Comparison of ENCODE assay signal across 8 cellular contexts in genomic region chr3:61371123-61371522, GRCh38.
DNase-seq lines count a peak whose midpoint lies in the region; ATAC-seq lines count a peak whose summit lies in the region.

No MANE protein-coding gene starts in this region.

- no peak for ATAC-seq in activated naive CD4-positive, alpha-beta T cell treated with anti-CD3 and anti-CD28 coated beads, Interleukin-2, amount 50 U/mL, for 72 hours
- ATAC-seq in HG03520 (IDR thresholded peaks at IDR 0.05; ENCODE audit: unreplicated experiment) = peak; percentile 48
- no peak for ATAC-seq in naive thymus-derived CD4-positive, alpha-beta T cell

- no peak overlapping the region for H3K27ac Mint-ChIP-seq in activated naive CD4-positive, alpha-beta T cell treated with anti-CD3 and anti-CD28 coated beads, Interleukin-2, amount 10 ng/mL, durations not matched to agents 7 days and 5 days
- no peak overlapping the region for H3K27ac Mint-ChIP-seq in activated naive CD4-positive, alpha-beta T cell treated with anti-CD3 and anti-CD28 coated beads, Interleukin-2, amount 50 U/mL, for 72 hours
- H3K27ac Mint-ChIP-seq in naive thymus-derived CD4-positive, alpha-beta T cell = no peak overlapping the region
- no peak overlapping the region for H3K27ac Mint-ChIP-seq in activated T-helper 1 cell treated with anti-CD3 and anti-CD28 coated beads, Interleukin-12 subunit alpha, Interleukin-12 subunit beta, Interleukin-2, Interleukin-4 antibody, amounts not matched to agents 30 ng/mL and 10 ng/mL and 1 ng/mL, durations not matched to agents 14 hours and 24 hours and 36 hours

- no peaks in the 10 kb centered on the region for H3K4me1 ChIP-seq in naive thymus-derived CD4-positive, alpha-beta T cell (ENCODE audit: control insufficient read depth in 2 of 2, insufficient read depth in 2 of 2, low read length in 2 of 2)

- no peak overlapping the region for H3K4me3 Mint-ChIP-seq in activated naive CD4-positive, alpha-beta T cell treated with anti-CD3 and anti-CD28 coated beads, Interleukin-2, amount 10 ng/mL, durations not matched to agents 7 days and 5 days
- H3K4me3 Mint-ChIP-seq in naive thymus-derived CD4-positive, alpha-beta T cell = no peak overlapping the region
- H3K4me3 Mint-ChIP-seq in activated T-helper 1 cell treated with anti-CD3 and anti-CD28 coated beads, Interleukin-12 subunit alpha, Interleukin-12 subunit beta, Interleukin-2, Interleukin-4 antibody, amounts not matched to agents 30 ng/mL and 10 ng/mL and 1 ng/mL, durations not matched to agents 14 hours and 24 hours and 36 hours = no peak overlapping the region

- H3K4me1 Mint-ChIP-seq in activated naive CD4-positive, alpha-beta T cell treated with anti-CD3 and anti-CD28 coated beads, Interleukin-2, amount 10 ng/mL, durations not matched to agents 7 days and 5 days = no peaks in the 10 kb centered on the region
- H3K4me1 Mint-ChIP-seq in naive thymus-derived CD4-positive, alpha-beta T cell = no peaks in the 10 kb centered on the region
- H3K4me1 Mint-ChIP-seq in activated T-helper 1 cell treated with anti-CD3 and anti-CD28 coated beads, Interleukin-12 subunit alpha, Interleukin-12 subunit beta, Interleukin-2, Interleukin-4 antibody, amounts not matched to agents 30 ng/mL and 10 ng/mL and 1 ng/mL, durations not matched to agents 14 hours and 24 hours and 36 hours (ENCODE audit: low read depth) = no peaks in the 10 kb centered on the region

- H3K27me3 ChIP-seq in naive thymus-derived CD4-positive, alpha-beta T cell (ENCODE audit: control insufficient read depth in 2 of 2, insufficient read depth in 2 of 2, low read length in 2 of 2) = no peaks in the 10 kb centered on the region

- H3K27ac ChIP-seq in naive thymus-derived CD4-positive, alpha-beta T cell (ENCODE audit: low read depth, low read length) = no peak overlapping the region

- no peaks in the 10 kb centered on the region for H3K9me3 Mint-ChIP-seq in activated naive CD4-positive, alpha-beta T cell treated with anti-CD3 and anti-CD28 coated beads, Interleukin-2, amount 10 ng/mL, durations not matched to agents 7 days and 5 days
- H3K9me3 Mint-ChIP-seq in activated naive CD4-positive, alpha-beta T cell treated with anti-CD3 and anti-CD28 coated beads, Interleukin-2, amount 50 U/mL, for 72 hours = no peaks in the 10 kb centered on the region
- no peaks in the 10 kb centered on the region for H3K9me3 Mint-ChIP-seq in naive thymus-derived CD4-positive, alpha-beta T cell
- H3K9me3 Mint-ChIP-seq in activated T-helper 1 cell treated with anti-CD3 and anti-CD28 coated beads, Interleukin-12 subunit alpha, Interleukin-12 subunit beta, Interleukin-2, Interleukin-4 antibody, amounts not matched to agents 30 ng/mL and 10 ng/mL and 1 ng/mL, durations not matched to agents 14 hours and 24 hours and 36 hours = no peaks in the 10 kb centered on the region

- H3K27me3 Mint-ChIP-seq in activated naive CD4-positive, alpha-beta T cell treated with anti-CD3 and anti-CD28 coated beads, Interleukin-2, amount 10 ng/mL, durations not matched to agents 7 days and 5 days = peaks cover 4% of the 10 kb centered on the region
- peaks cover 0 to 9% (median 0%) of the 10 kb centered on the region in 5 donors for H3K27me3 Mint-ChIP-seq in naive thymus-derived CD4-positive, alpha-beta T cell
- H3K27me3 Mint-ChIP-seq in activated T-helper 1 cell treated with anti-CD3 and anti-CD28 coated beads, Interleukin-12 subunit alpha, Interleukin-12 subunit beta, Interleukin-2, Interleukin-4 antibody, amounts not matched to agents 30 ng/mL and 10 ng/mL and 1 ng/mL, durations not matched to agents 14 hours and 24 hours and 36 hours (ENCODE audit: insufficient read depth) = peaks cover 2% of the 10 kb centered on the region

- intact Hi-C loops in naive thymus-derived CD4-positive, alpha-beta T cell (cut with micrococcal nuclease) = no loop called here
- intact Hi-C loops in activated T-helper 1 cell treated with anti-CD3 and anti-CD28 coated beads, Interleukin-12 subunit alpha, Interleukin-12 subunit beta, Interleukin-2, Interleukin-4 antibody, amounts not matched to agents 30 ng/mL and 10 ng/mL and 1 ng/mL, durations not matched to agents 14 hours and 24 hours and 36 hours (cut with micrococcal nuclease) = loop anchor here (5.0 to 10.0 kb wide), 2 partner anchors 119 to 1296 kb away; partner anchors contain the start of gene FHIT

- no peaks in the 10 kb centered on the region for H3K9me3 ChIP-seq in naive thymus-derived CD4-positive, alpha-beta T cell (ENCODE audit: control insufficient read depth in 2 of 3, low read length in 3 of 3)

- CTCF ChIA-PET in activated naive CD4-positive, alpha-beta T cell treated with anti-CD3 and anti-CD28 coated beads, Interleukin-2, amount 10 ng/mL, durations not matched to agents 7 days and 5 days (lab: Charles Lee) = interaction anchor here (1.0 to 2.0 kb wide), 2 partner anchors 11 to 1191 kb away, joined by 3 to 9 read pairs; no protein-coding TSS in a partner anchor
- CTCF ChIA-PET in naive thymus-derived CD4-positive, alpha-beta T cell (lab: Charles Lee) = interaction anchor here (0.6 to 1.8 kb wide), 4 partner anchors 11 to 1920 kb away, joined by 3 to 4 read pairs (median 3); no protein-coding TSS in a partner anchor

- peak; percentile 37 for DNase-seq in activated naive CD4-positive, alpha-beta T cell treated with anti-CD3 and anti-CD28 coated beads, Interleukin-2, amount 10 ng/mL, durations not matched to agents 7 days and 5 days
- DNase-seq in activated naive CD4-positive, alpha-beta T cell treated with anti-CD3 and anti-CD28 coated beads, Interleukin-2, amount 50 U/mL, for 72 hours (ENCODE audit: low spot score in 2 of 2) = no peak
- peak; percentile 17 for DNase-seq in activated CD4-positive, alpha-beta T cell treated with anti-CD3 and anti-CD28 coated beads, Interleukin-2, amount 50 U/mL, for 48 hours
- DNase-seq in naive thymus-derived CD4-positive, alpha-beta T cell = peak in 6 of 9 donors; percentile 2 to 37 (median 13)
- no peak for DNase-seq in G401 (ENCODE audit: low spot score)
- DNase-seq in activated T-helper 1 cell treated with anti-CD3 and anti-CD28 coated beads, Interleukin-12 subunit alpha, Interleukin-12 subunit beta, Interleukin-2, Interleukin-4 antibody, amounts not matched to agents 30 ng/mL and 10 ng/mL and 1 ng/mL, durations not matched to agents 14 hours and 24 hours and 36 hours (ENCODE audit: low spot score) = no peak
- DNase-seq in NCI-H526 treated with DMSO at 0.1 percent for 48 hours (lab: John Stamatoyannopoulos, UW) = no peak

- POLR2A ChIA-PET in naive thymus-derived CD4-positive, alpha-beta T cell (lab: Charles Lee) = no interaction called here

- in situ Hi-C loops in G401 (cut with HindIII; ENCODE audit: low sequenced_read_pairs) = no loop called here

- no peaks in the 10 kb centered on the region for H3K36me3 ChIP-seq in naive thymus-derived CD4-positive, alpha-beta T cell (ENCODE audit: control insufficient read depth in 2 of 3, insufficient read depth in 3 of 3, low read length in 3 of 3)

- H3K36me3 Mint-ChIP-seq in activated naive CD4-positive, alpha-beta T cell treated with anti-CD3 and anti-CD28 coated beads, Interleukin-2, amount 10 ng/mL, durations not matched to agents 7 days and 5 days = no peaks in the 10 kb centered on the region
- H3K36me3 Mint-ChIP-seq in activated naive CD4-positive, alpha-beta T cell treated with anti-CD3 and anti-CD28 coated beads, Interleukin-2, amount 50 U/mL, for 72 hours = no peaks in the 10 kb centered on the region
- no peaks in the 10 kb centered on the region for H3K36me3 Mint-ChIP-seq in naive thymus-derived CD4-positive, alpha-beta T cell
- H3K36me3 Mint-ChIP-seq in activated T-helper 1 cell treated with anti-CD3 and anti-CD28 coated beads, Interleukin-12 subunit alpha, Interleukin-12 subunit beta, Interleukin-2, Interleukin-4 antibody, amounts not matched to agents 30 ng/mL and 10 ng/mL and 1 ng/mL, durations not matched to agents 14 hours and 24 hours and 36 hours (ENCODE audit: low read depth) = no peaks in the 10 kb centered on the region

- no peak overlapping the region for H3K4me3 ChIP-seq in naive thymus-derived CD4-positive, alpha-beta T cell (ENCODE audit: low read length)

Comparison
In these comparisons a context has a peak if more than half of its experiments do, and no peak if none do; other contexts are left out.
1. DNase-seq: peak in activated naive CD4-positive, alpha-beta T cell treated with anti-CD3 and anti-CD28 coated beads, Interleukin-2, amount 10 ng/mL, durations not matched to agents 7 days and 5 days (single experiment), activated CD4-positive, alpha-beta T cell treated with anti-CD3 and anti-CD28 coated beads, Interleukin-2, amount 50 U/mL, for 48 hours (2 of 2) and naive thymus-derived CD4-positive, alpha-beta T cell (6 of 9); none in activated naive CD4-positive, alpha-beta T cell treated with anti-CD3 and anti-CD28 coated beads, Interleukin-2, amount 50 U/mL, for 72 hours (0 of 2), G401 (single experiment), activated T-helper 1 cell treated with anti-CD3 and anti-CD28 coated beads, Interleukin-12 subunit alpha, Interleukin-12 subunit beta, Interleukin-2, Interleukin-4 antibody, amounts not matched to agents 30 ng/mL and 10 ng/mL and 1 ng/mL, durations not matched to agents 14 hours and 24 hours and 36 hours (single experiment) and NCI-H526 treated with DMSO at 0.1 percent for 48 hours (single experiment).